12 cellular contexts compared by ENCODE assay signal in the genomic region with DNA sequence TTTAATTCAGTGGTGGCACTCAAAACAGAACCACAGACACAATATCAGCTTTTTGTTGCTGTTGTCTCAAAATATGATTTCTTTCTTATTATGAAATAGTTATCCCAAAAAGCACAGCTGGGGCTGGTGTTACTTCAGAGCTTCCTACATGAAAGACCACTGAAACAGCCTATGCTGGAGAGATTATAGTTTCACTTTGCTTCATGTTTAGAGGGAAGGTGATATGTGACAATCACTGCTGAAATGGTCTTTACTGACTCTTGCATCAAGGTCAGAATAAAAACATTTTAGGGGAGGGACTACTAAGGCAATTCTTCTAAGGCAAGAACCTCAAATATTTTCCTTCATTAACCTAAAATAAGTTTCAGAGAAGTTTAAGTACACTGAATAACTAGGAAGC.
A peak's percentile ranks its signal among the peaks of the same experiment; 100 is the strongest.
DNase-seq lines count a peak whose midpoint lies in the region; ATAC-seq and TF ChIP-seq lines count a peak whose summit lies in the region.
"Had no signal": no experiment of that assay in that cellular context is flagged by ENCODE, and none has a peak within 500 bp of the region (broad histone marks: within the 10 kb centered on the region; RNA-seq: fewer than 3 reads in every experiment).

No MANE protein-coding gene starts in this region.

- peak overlapping the region; percentile 31 for H3K27ac ChIP-seq in CD4-positive, CD25-positive, alpha-beta regulatory T cell (ENCODE audit: insufficient read depth, low read length, poor library complexity, severe bottlenecking)

- H3K4me3 Mint-ChIP-seq in CD4-positive, CD25-positive, alpha-beta regulatory T cell: peak overlapping the region; percentile 55 to 95 (median 64)
- H3K4me3 Mint-ChIP-seq in activated naive CD8-positive, alpha-beta T cell: peak overlapping the region; percentile 63

- H3K4me1 Mint-ChIP-seq in CD4-positive, CD25-positive, alpha-beta regulatory T cell: peaks cover 57 to 95% (median 81%) of the 10 kb centered on the region in 4 donors
- peaks cover 87% of the 10 kb centered on the region for H3K4me1 Mint-ChIP-seq in activated naive CD8-positive, alpha-beta T cell (ENCODE audit: low read depth)

- H3K9me3 Mint-ChIP-seq in CD4-positive, CD25-positive, alpha-beta regulatory T cell: peaks cover 0 to 7% (median 2%) of the 10 kb centered on the region in 7 donors
- peaks cover 4% of the 10 kb centered on the region for H3K9me3 Mint-ChIP-seq in activated naive CD8-positive, alpha-beta T cell (ENCODE audit: low read depth)

- no peaks in the 10 kb centered on the region for H3K9me3 ChIP-seq in CD4-positive, CD25-positive, alpha-beta regulatory T cell (ENCODE audit: control insufficient read depth in 2 of 2, low read length in 2 of 2)
- H3K9me3 ChIP-seq: gastrocnemius medialis had no signal

- peak in 1 of 2 donors; percentile 24 for ATAC-seq in CD4-positive, CD25-positive, alpha-beta regulatory T cell (ENCODE audit: low read depth in 2 of 2)
- ATAC-seq in GM19351 (IDR thresholded peaks at IDR 0.05; ENCODE audit: unreplicated experiment) (peak; percentile 56), HG03139 (IDR thresholded peaks at IDR 0.05; ENCODE audit: unreplicated experiment) (peak; percentile 49)

- peaks cover 83% of the 10 kb centered on the region for H3K4me1 ChIP-seq in CD4-positive, CD25-positive, alpha-beta regulatory T cell (ENCODE audit: control insufficient read depth, insufficient read depth, low read length, poor library complexity, severe bottlenecking)

- peak overlapping the region; percentile 73 for H3K4me3 ChIP-seq in CD4-positive, CD25-positive, alpha-beta regulatory T cell (ENCODE audit: low read depth, low read length)
- H3K4me3 ChIP-seq: BLaER1 treated with 17β-estradiol and CSF1 and Interleukin-3, amounts not matched to agents 10 nM and 100 nM; lung had no signal

- no peaks in the 10 kb centered on the region for H3K27me3 ChIP-seq in CD4-positive, CD25-positive, alpha-beta regulatory T cell (ENCODE audit: control insufficient read depth, insufficient read depth, low read length)
- H3K27me3 ChIP-seq: BLaER1 treated with 17β-estradiol and CSF1 and Interleukin-3, amounts not matched to agents 10 nM and 100 nM; gastrocnemius medialis had no signal

- in situ Hi-C loops in GM13977 (cut with MboI; ENCODE audit: low pct_unique_long_range_greater_than_20kb, low sequenced_read_pairs, unreplicated experiment): no loop called here

- peaks cover 11% of the 10 kb centered on the region for H3K36me3 Mint-ChIP-seq in CD4-positive, CD25-positive, alpha-beta regulatory T cell
- peaks cover 8% of the 10 kb centered on the region for H3K36me3 Mint-ChIP-seq in activated naive CD8-positive, alpha-beta T cell

- peak in 1 of 3 donors; percentile 62 for DNase-seq in CD4-positive, CD25-positive, alpha-beta regulatory T cell
- DNase-seq in NCI-H187 treated with DMSO at 0.1 percent for 48 hours (lab: John Stamatoyannopoulos, UW): no peak
- no peak for DNase-seq in GM13977 (ENCODE audit: low spot score)
- no peak for DNase-seq in anterior cingulate cortex (lab: John Stamatoyannopoulos, UW)
- no peak for DNase-seq in NCI-H2081 (lab: John Stamatoyannopoulos, UW)
- DNase-seq: gastrocnemius medialis, retina had no signal

- H3K27ac Mint-ChIP-seq in CD4-positive, CD25-positive, alpha-beta regulatory T cell: peak overlapping the region; percentile 80 to 94 (median 91)
- peak overlapping the region; percentile 67 for H3K27ac Mint-ChIP-seq in activated naive CD8-positive, alpha-beta T cell

- TF ChIP-seq CTCF in GM13977 (IDR thresholded peaks at IDR 0.05; ENCODE audit: extremely low read depth, insufficient read depth, missing control alignments): no peak

- no peaks in the 10 kb centered on the region for H3K36me3 ChIP-seq in CD4-positive, CD25-positive, alpha-beta regulatory T cell (ENCODE audit: control insufficient read depth, insufficient read depth, low read length)
- H3K36me3 ChIP-seq: BLaER1 treated with 17β-estradiol and CSF1 and Interleukin-3, amounts not matched to agents 10 nM and 100 nM; gastrocnemius medialis had no signal

- H3K27me3 Mint-ChIP-seq in CD4-positive, CD25-positive, alpha-beta regulatory T cell: no peaks in the 10 kb centered on the region
- H3K27me3 Mint-ChIP-seq in activated naive CD8-positive, alpha-beta T cell: no peaks in the 10 kb centered on the region
